ENCODE assay signal across 23 cellular contexts in genomic region chr19:9878511-9879196, GRCh38. TPM values are rescaled to one million over a fixed set of nuclear protein-coding genes. Genes with fewer than 3 reads are reported as not detected.
DNase-seq lines count a peak whose midpoint lies in the region; ATAC-seq and TF ChIP-seq lines count a peak whose summit lies in the region.
"Had no signal": no experiment of that assay in that cellular context is flagged by ENCODE, and none has a peak within 500 bp of the region (broad histone marks: within the 10 kb centered on the region; RNA-seq: fewer than 3 reads in every experiment).

No MANE protein-coding gene starts in this region.

- H3K36me3 Mint-ChIP-seq in osteocyte (ENCODE audit: unreplicated experiment) = peaks cover 5% of the 10 kb centered on the region
- no peaks in the 10 kb centered on the region for H3K36me3 Mint-ChIP-seq in natural killer cell treated with Interleukin-12 subunit alpha and Interleukin-12 subunit beta and Interleukin-15 and Interleukin-18, amount 100 ng/mL, for 72 hours

- H3K4me3 Mint-ChIP-seq in osteocyte (ENCODE audit: unreplicated experiment) = no peak overlapping the region
- no peak overlapping the region for H3K4me3 Mint-ChIP-seq in natural killer cell treated with Interleukin-12 subunit alpha and Interleukin-12 subunit beta and Interleukin-15 and Interleukin-18, amount 100 ng/mL, for 72 hours
- H3K4me3 Mint-ChIP-seq: B cell, endodermal cell, nephron progenitor cell had no signal

- peaks cover 7% of the 10 kb centered on the region for H3F3A ChIP-seq in PC-9 (ENCODE audit: insufficient read depth, low read depth)

- no peak for TF ChIP-seq POLR2A in HCT116 (IDR thresholded peaks at IDR 0.05; ENCODE audit: borderline replicate concordance, extremely low read depth, insufficient read depth, insufficient read length)

- DNase-seq in HCT116 (ENCODE audit: low read depth, low spot score) (no peak), PC-9 (no peak), brain microvascular endothelial cell (peak; percentile 49), osteocyte (ENCODE audit: extremely low spot score, unreplicated experiment) (no peak)
- DNase-seq in activated naive CD4-positive, alpha-beta T cell (lab: John Stamatoyannopoulos, UW) = no peak
- no peak for DNase-seq in natural killer cell treated with Interleukin-12 subunit alpha and Interleukin-12 subunit beta and Interleukin-15 and Interleukin-18, amount 100 ng/mL, for 72 hours (ENCODE audit: low spot score)
- DNase-seq: activated CD4-positive, alpha-beta T cell treated with anti-CD3 and anti-CD28 coated beads for 4 hours; activated CD8-positive, alpha-beta memory T cell treated with anti-CD3 and anti-CD28 coated beads, Interleukin-2, amount 50 U/mL, for 48 hours; activated gamma-delta T cell treated with Interleukin-2 at 50 U/mL for 16 hours; anterior cingulate cortex; endodermal cell; hippocampal formation; kidney glomerular epithelial cell; NCI-H187; NCI-H446; nephron progenitor cell; small intestine; stimulated activated CD8-positive, alpha-beta memory T cell treated with anti-CD3 and anti-CD28 coated beads, Interleukin-4, amount 100 ng/mL, for 48 hours had no signal

- H3K36me3 ChIP-seq in HCT116 (ENCODE audit: control insufficient read depth in 1 of 2, insufficient read depth in 2 of 2, low read length in 2 of 2) (no peaks in the 10 kb centered on the region), PC-9 (ENCODE audit: low read depth) (no peaks in the 10 kb centered on the region), brain microvascular endothelial cell (replicated peaks) (no peaks in the 10 kb centered on the region), mesodermal cell (ENCODE audit: control insufficient read depth, insufficient read depth, low read length) (no peaks in the 10 kb centered on the region)
- H3K36me3 ChIP-seq: MG63, SJSA1 had no signal

- H3K4me2 ChIP-seq in HCT116 (ENCODE audit: low read length) (peak overlapping the region; percentile 70), PC-9 (peak overlapping the region; percentile 49; the same call in 1 of the 2 replicates)

- no peaks in the 10 kb centered on the region for H3K9me3 ChIP-seq in HCT116 (ENCODE audit: control insufficient read depth in 1 of 2, insufficient read depth in 1 of 2, low read depth in 1 of 2, low read length in 2 of 2)
- no peaks in the 10 kb centered on the region for H3K9me3 ChIP-seq in PC-9 (ENCODE audit: insufficient read depth, low read depth)
- peaks cover 3% of the 10 kb centered on the region for H3K9me3 ChIP-seq in mesodermal cell (ENCODE audit: control insufficient read depth, low read length)

- 81 to 92% methylated on average over 9 to 10 of the region's 11 CpGs for WGBS in mesodermal cell (ENCODE audit: insufficient coverage in 2 of 2), 2 experiments

- H3K27ac Mint-ChIP-seq in osteocyte (ENCODE audit: unreplicated experiment) = no peak overlapping the region
- no peak overlapping the region for H3K27ac Mint-ChIP-seq in natural killer cell treated with Interleukin-12 subunit alpha and Interleukin-12 subunit beta and Interleukin-15 and Interleukin-18, amount 100 ng/mL, for 72 hours
- H3K27ac Mint-ChIP-seq: B cell, endodermal cell, nephron progenitor cell, progenitor cell of endocrine pancreas had no signal

- BruUV-seq in HCT116 (replicated peaks; lab: Mats Ljungman, UMichigan) = no TSS peak
- BruUV-seq in PC-9 (replicated peaks; lab: Mats Ljungman, UMichigan) = no TSS peak

- ATAC-seq in HCT116 = no peak
- ATAC-seq in natural killer cell treated with Interleukin-12 subunit alpha and Interleukin-12 subunit beta and Interleukin-15 and Interleukin-18, amount 100 ng/mL, for 72 hours = no peak

- H3K27ac ChIP-seq in HCT116 (ENCODE audit: low read depth, low read length) = no peak overlapping the region
- no peak overlapping the region for H3K27ac ChIP-seq in PC-9
- H3K27ac ChIP-seq in brain microvascular endothelial cell = no peak overlapping the region
- H3K27ac ChIP-seq in mesodermal cell (ENCODE audit: low read depth, low read length, severe bottlenecking) = peak overlapping the region; percentile 62
- H3K27ac ChIP-seq: SJSA1 had no signal

- H3K9me2 ChIP-seq in HCT116 (ENCODE audit: insufficient read depth) (no peaks in the 10 kb centered on the region), PC-9 (ENCODE audit: insufficient read depth) (no peaks in the 10 kb centered on the region)

- in situ Hi-C loops in brain microvascular endothelial cell (cut with HindIII; ENCODE audit: low pct_ligation_motif_present, low sequenced_read_pairs) = no loop called here

- H3K27me3 Mint-ChIP-seq in osteocyte (ENCODE audit: unreplicated experiment) = no peaks in the 10 kb centered on the region
- no peaks in the 10 kb centered on the region for H3K27me3 Mint-ChIP-seq in natural killer cell treated with Interleukin-12 subunit alpha and Interleukin-12 subunit beta and Interleukin-15 and Interleukin-18, amount 100 ng/mL, for 72 hours

- no peaks in the 10 kb centered on the region for H4K20me1 ChIP-seq in HCT116 (ENCODE audit: insufficient read depth)
- no peaks in the 10 kb centered on the region for H4K20me1 ChIP-seq in PC-9 (ENCODE audit: insufficient read depth)

- TF ChIP-seq CTCF in HCT116 (IDR thresholded peaks at IDR 0.05 in 2 of 3, conservative IDR thresholded peaks at IDR 0.05 in 1 of 3; ENCODE audit: borderline replicate concordance in 1 of 3, insufficient read depth in 1 of 3, low read depth in 2 of 3, low read length in 2 of 3) (no peak), PC-9 (conservative IDR thresholded peaks at IDR 0.05) (no peak), brain microvascular endothelial cell (IDR thresholded peaks at IDR 0.05; ENCODE audit: low read depth, low read length, missing control alignments) (no peak), osteocyte (IDR thresholded peaks at IDR 0.05) (no peak)

- H2AFZ ChIP-seq in HCT116 (ENCODE audit: low read depth, low read length, poor library complexity, severe bottlenecking) (no peak overlapping the region), PC-9 (no peak overlapping the region)

- H3K4me1 ChIP-seq in HCT116 (ENCODE audit: control insufficient read depth in 1 of 2, insufficient read depth in 2 of 2, low read length in 2 of 2) (peaks cover 27 to 40% of the 10 kb centered on the region in 2 experiments), PC-9 (replicated peaks; ENCODE audit: insufficient read depth) (peaks cover 13% of the 10 kb centered on the region), mesodermal cell (ENCODE audit: control insufficient read depth, insufficient read depth, low read length, poor library complexity, severe bottlenecking) (peaks cover 6% of the 10 kb centered on the region)
- H3K4me1 ChIP-seq: SJSA1 had no signal

- POLR2A ChIA-PET in HCT116 (lab: Charles Lee) = interaction anchor here (0.6 kb wide), 1 partner anchor 52 kb away, joined by 4 read pairs; no protein-coding TSS in a partner anchor
- POLR2A ChIA-PET in PC-9 (lab: Charles Lee; ENCODE audit: unreplicated experiment) = interaction anchor here (0.6 kb wide), 1 partner anchor 503 kb away, joined by 5 read pairs; no protein-coding TSS in a partner anchor

- no peaks in the 10 kb centered on the region for H3K4me1 Mint-ChIP-seq in osteocyte (ENCODE audit: unreplicated experiment)
- H3K4me1 Mint-ChIP-seq in natural killer cell treated with Interleukin-12 subunit alpha and Interleukin-12 subunit beta and Interleukin-15 and Interleukin-18, amount 100 ng/mL, for 72 hours (ENCODE audit: low read depth in 2 of 2) = peaks cover 0 to 2% of the 10 kb centered on the region in 2 donors
- H3K4me1 Mint-ChIP-seq: B cell had no signal

- CTCF ChIA-PET in HCT116 (lab: Charles Lee) (no interaction called here), PC-9 (lab: Charles Lee) (no interaction called here)

- intact Hi-C loops in HCT116 (cut with micrococcal nuclease) (no loop called here), PC-9 (cut with micrococcal nuclease; ENCODE audit: unreplicated experiment) (no loop called here)

- H3K79me2 ChIP-seq in HCT116 (ENCODE audit: insufficient read depth, low read length) = no peaks in the 10 kb centered on the region
- H3K79me2 ChIP-seq in PC-9 (ENCODE audit: low read depth) = no peaks in the 10 kb centered on the region

- RAD21 ChIA-PET in HCT116 (lab: Charles Lee; ENCODE audit: low non-redundant PET in 1 of 2, low total read pairs in 2 of 2, uncharacterized antibody in 2 of 2, unreplicated experiment in 2 of 2) = no interaction called here

- no peaks in the 10 kb centered on the region for H3K9me3 Mint-ChIP-seq in osteocyte (ENCODE audit: unreplicated experiment)
- H3K9me3 Mint-ChIP-seq in natural killer cell treated with Interleukin-12 subunit alpha and Interleukin-12 subunit beta and Interleukin-15 and Interleukin-18, amount 100 ng/mL, for 72 hours = no peaks in the 10 kb centered on the region
- H3K9me3 Mint-ChIP-seq: nephron progenitor cell had no signal

- 0 out of 2 replicates have a peak overlapping the region, but pooled peaks have one; percentile 53 for H3K9ac ChIP-seq in HCT116 (ENCODE audit: low read length)

- no peaks in the 10 kb centered on the region for H3K27me3 ChIP-seq in HCT116 (ENCODE audit: insufficient read depth, low read length)
- no peaks in the 10 kb centered on the region for H3K27me3 ChIP-seq in PC-9 (ENCODE audit: insufficient read depth, low read depth)
- H3K27me3 ChIP-seq in brain microvascular endothelial cell (replicated peaks) = no peaks in the 10 kb centered on the region
- H3K27me3 ChIP-seq: MG63, SJSA1 had no signal

- no peak for TF ChIP-seq RAD21 in HCT116 (IDR thresholded peaks at IDR 0.05; ENCODE audit: low read depth)

- H3K4me3 ChIP-seq in HCT116 (replicated peaks in 1 of 2; ENCODE audit: low read depth in 1 of 2, low read length in 2 of 2) (no peak overlapping the region), PC-9 (no peak overlapping the region), brain microvascular endothelial cell (ENCODE audit: low read depth, low read length) (no peak overlapping the region), mesodermal cell (ENCODE audit: extremely low read depth, insufficient read depth, low read length, poor library complexity, severe bottlenecking) (no peak overlapping the region)
- H3K4me3 ChIP-seq: MG63, SJSA1 had no signal

RNA-seq across cellular contexts. Expression of gene PIN1, which starts 43.5 kb away (rescaled TPM):
- 78.9 TPM for total RNA-seq in HCT116 (2021; ENCODE audit: unreplicated experiment)
- polyA plus RNA-seq in HCT116 (2012) = 64.8 and 83.1 TPM in 2 replicates
- total RNA-seq in PC-9 (2021) = 72.2 and 74.1 TPM in 2 replicates
- polyA plus RNA-seq in mesodermal cell (2013, experiment 1 of 2) = 91.8 TPM
- polyA plus RNA-seq in mesodermal cell (2013, experiment 2 of 2) = 75.8 TPM
- 67.4 and 70.3 TPM in 2 replicates for total RNA-seq in osteocyte
- 10 to 100 TPM; 95.1 to 96.4 TPM for total RNA-seq in natural killer cell treated with Interleukin-12 subunit alpha and Interleukin-12 subunit beta and Interleukin-15 and Interleukin-18, amount 100 ng/mL, for 72 hours

RNA-seq across cellular contexts. Expression of gene UBL5, which starts 50.9 kb away (rescaled TPM):
- total RNA-seq in HCT116 (2021; ENCODE audit: unreplicated experiment) (335 TPM), PC-9 (2021) (400 and 403 TPM in 2 replicates), osteocyte (258 and 260 TPM in 2 replicates)
- polyA plus RNA-seq in HCT116 (2012) = 350 and 490 TPM in 2 replicates
- polyA plus RNA-seq in mesodermal cell (2013, experiment 1 of 2) = 737 TPM
- polyA plus RNA-seq in mesodermal cell (2013, experiment 2 of 2) = 650 TPM
- 100 to 1,000 TPM; 260 to 346 TPM for total RNA-seq in natural killer cell treated with Interleukin-12 subunit alpha and Interleukin-12 subunit beta and Interleukin-15 and Interleukin-18, amount 100 ng/mL, for 72 hours

RNA-seq across cellular contexts. Expression of gene OLFM2, which starts 57.7 kb away (rescaled TPM):
- total RNA-seq in HCT116 (2021; ENCODE audit: unreplicated experiment) (19.9 TPM), PC-9 (2021) (3.4 and 6.2 TPM in 2 replicates), osteocyte (208 and 236 TPM in 2 replicates)
- polyA plus RNA-seq in HCT116 (2012) = 27.2 and 28.0 TPM in 2 replicates
- polyA plus RNA-seq in mesodermal cell (2013, experiment 1 of 2) = 34.7 TPM
- 22.4 TPM for polyA plus RNA-seq in mesodermal cell (2013, experiment 2 of 2)
- total RNA-seq in natural killer cell treated with Interleukin-12 subunit alpha and Interleukin-12 subunit beta and Interleukin-15 and Interleukin-18, amount 100 ng/mL, for 72 hours = not detected
- total RNA-seq: B cell had no signal

RNA-seq across cellular contexts. Expression of gene FBXL12, which starts 59.8 kb away (rescaled TPM):
- total RNA-seq in HCT116 (2021; ENCODE audit: unreplicated experiment) (21.9 TPM), PC-9 (2021) (30.7 and 35.8 TPM in 2 replicates), osteocyte (28.1 and 29.0 TPM in 2 replicates)
- 19.6 and 23.4 TPM in 2 replicates for polyA plus RNA-seq in HCT116 (2012)
- 36.2 TPM for polyA plus RNA-seq in mesodermal cell (2013, experiment 1 of 2)
- 37.4 TPM for polyA plus RNA-seq in mesodermal cell (2013, experiment 2 of 2)
- total RNA-seq in natural killer cell treated with Interleukin-12 subunit alpha and Interleukin-12 subunit beta and Interleukin-15 and Interleukin-18, amount 100 ng/mL, for 72 hours = 10 to 100 TPM; 35.5 to 36.0 TPM
